9 cellular contexts compared by ENCODE assay signal in the genomic region with DNA sequence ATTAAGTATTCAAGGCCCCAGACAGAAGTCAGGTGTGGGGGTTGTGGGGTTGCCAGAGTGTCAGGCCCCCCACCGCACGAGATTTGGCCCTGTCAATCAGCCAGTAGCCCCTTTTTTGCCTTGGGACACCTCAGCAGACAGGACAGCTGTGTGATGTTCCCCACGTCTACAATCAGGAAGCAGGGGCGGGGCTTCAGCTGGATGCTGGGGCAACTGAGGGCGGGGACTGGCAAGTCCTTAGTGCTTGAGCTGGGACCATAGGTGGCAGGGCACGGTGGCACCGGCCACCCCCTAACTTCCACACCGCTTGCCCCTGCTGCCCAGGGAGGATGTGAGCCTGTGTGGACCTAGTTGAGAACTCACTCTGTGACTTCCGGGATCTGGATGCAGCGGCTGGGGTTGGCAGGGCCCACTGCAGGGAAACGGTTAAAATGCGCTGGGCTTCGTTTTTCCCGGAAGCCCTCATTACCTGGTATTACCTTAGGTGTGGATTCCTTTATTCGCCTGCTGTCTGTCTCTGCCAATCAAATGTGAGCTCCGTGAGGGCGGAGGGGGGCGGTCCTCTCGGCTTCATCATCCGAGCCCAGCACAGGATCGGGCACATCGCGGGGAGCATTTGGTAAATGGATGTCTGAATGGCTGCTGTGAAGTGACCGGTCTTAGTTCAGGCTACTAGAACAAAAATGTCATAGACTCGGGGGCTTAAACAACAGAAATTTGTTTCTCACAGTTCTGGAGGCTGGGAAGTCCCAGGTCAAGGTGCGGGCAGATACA. TPM values are rescaled to one million over a fixed set of nuclear protein-coding genes. Genes with fewer than 3 reads are reported as not detected.
DNase-seq lines count a peak whose midpoint lies in the region; ATAC-seq and TF ChIP-seq lines count a peak whose summit lies in the region.
"Had no signal": no experiment of that assay in that cellular context is flagged by ENCODE, and none has a peak within 500 bp of the region (broad histone marks: within the 10 kb centered on the region; RNA-seq: fewer than 3 reads in every experiment).

No MANE protein-coding gene starts in this region.

- peak overlapping the region; percentile 68 for H3K27ac Mint-ChIP-seq in central memory CD8-positive, alpha-beta T cell (ENCODE audit: low read depth)
- H3K27ac Mint-ChIP-seq in stimulated activated naive CD8-positive, alpha-beta T cell treated with anti-CD3 and anti-CD28 coated beads, Interleukin-15, amount 100 ng/mL, for 72 hours: no peak overlapping the region
- no peak overlapping the region for H3K27ac Mint-ChIP-seq in Calu3 (ENCODE audit: unreplicated experiment)
- H3K27ac Mint-ChIP-seq in CD14-positive monocyte: peak overlapping the region in 1 of 7 donors; percentile 41

- no peak for ATAC-seq in central memory CD8-positive, alpha-beta T cell (replicated peaks; ENCODE audit: extremely low read depth, poor library complexity, severe bottlenecking)
- peak; percentile 67 for ATAC-seq in stimulated activated naive CD8-positive, alpha-beta T cell treated with anti-CD3 and anti-CD28 coated beads, Interleukin-15, amount 100 ng/mL, for 72 hours

- no peaks in the 10 kb centered on the region for H3K9me3 Mint-ChIP-seq in central memory CD8-positive, alpha-beta T cell
- no peaks in the 10 kb centered on the region for H3K9me3 Mint-ChIP-seq in stimulated activated naive CD8-positive, alpha-beta T cell treated with anti-CD3 and anti-CD28 coated beads, Interleukin-15, amount 100 ng/mL, for 72 hours
- H3K9me3 Mint-ChIP-seq in Calu3 (ENCODE audit: low read depth, unreplicated experiment) (no peaks in the 10 kb centered on the region), CD14-positive monocyte (peaks cover 0 to 3% (median 3%) of the 10 kb centered on the region in 7 donors)
- H3K9me3 Mint-ChIP-seq: naive B cell had no signal

- no peaks in the 10 kb centered on the region for H3K4me1 Mint-ChIP-seq in central memory CD8-positive, alpha-beta T cell
- peaks cover 32% of the 10 kb centered on the region for H3K4me1 Mint-ChIP-seq in stimulated activated naive CD8-positive, alpha-beta T cell treated with anti-CD3 and anti-CD28 coated beads, Interleukin-15, amount 100 ng/mL, for 72 hours
- H3K4me1 Mint-ChIP-seq in Calu3 (ENCODE audit: low read depth, unreplicated experiment): no peaks in the 10 kb centered on the region
- H3K4me1 Mint-ChIP-seq in CD14-positive monocyte: peaks cover 6% of the 10 kb centered on the region

- intact Hi-C loops in Calu3 (cut with micrococcal nuclease; ENCODE audit: unreplicated experiment): no loop called here
- intact Hi-C loops in CD14-positive monocyte (cut with micrococcal nuclease): loop anchor here in 1 of 2 donors (10.0 kb wide), 1 partner anchor 461 kb away; no protein-coding TSS in a partner anchor

- no peaks in the 10 kb centered on the region for H3K27me3 Mint-ChIP-seq in central memory CD8-positive, alpha-beta T cell
- H3K27me3 Mint-ChIP-seq in stimulated activated naive CD8-positive, alpha-beta T cell treated with anti-CD3 and anti-CD28 coated beads, Interleukin-15, amount 100 ng/mL, for 72 hours: no peaks in the 10 kb centered on the region
- H3K27me3 Mint-ChIP-seq in Calu3 (ENCODE audit: unreplicated experiment): no peaks in the 10 kb centered on the region
- peaks cover 2 to 6% (median 3%) of the 10 kb centered on the region in 3 donors for H3K27me3 Mint-ChIP-seq in CD14-positive monocyte (ENCODE audit: low read depth in 3 of 3)
- H3K27me3 Mint-ChIP-seq: naive B cell had no signal

- DNase-seq in activated CD8-positive, alpha-beta memory T cell treated with anti-CD3 and anti-CD28 coated beads, Interleukin-2, amount 50 U/mL, for 48 hours: peak; percentile 71
- DNase-seq in activated CD8-positive, alpha-beta memory T cell treated with anti-CD3 and anti-CD28 coated beads for 24 hours: no peak
- peak; percentile 39 for DNase-seq in SK-N-DZ (ENCODE audit: low spot score)
- no peak for DNase-seq in central memory CD8-positive, alpha-beta T cell (ENCODE audit: low spot score in 2 of 2)
- peak; percentile 17 to 48 for DNase-seq in stimulated activated naive CD8-positive, alpha-beta T cell treated with anti-CD3 and anti-CD28 coated beads, Interleukin-15, amount 100 ng/mL, for 72 hours
- no peak for DNase-seq in Calu3
- no peak for DNase-seq in ureter (ENCODE audit: low spot score)
- DNase-seq in CD14-positive monocyte (ENCODE audit: low spot score): no peak

- no peak for TF ChIP-seq CTCF in Calu3 (IDR thresholded peaks at IDR 0.05; ENCODE audit: unreplicated experiment)
- no peak for TF ChIP-seq CTCF in CD14-positive monocyte (IDR thresholded peaks at IDR 0.05)

- CTCF ChIA-PET in Calu3 (lab: Charles Lee): interaction anchor here (1.0 kb wide), 1 partner anchor 29 kb away, joined by 3 read pairs; no protein-coding TSS in a partner anchor

- no TSS peak for BruUV-seq in Calu3 (replicated peaks; lab: Mats Ljungman, UMichigan)

- H3K4me3 Mint-ChIP-seq in central memory CD8-positive, alpha-beta T cell: no peak overlapping the region
- H3K4me3 Mint-ChIP-seq in stimulated activated naive CD8-positive, alpha-beta T cell treated with anti-CD3 and anti-CD28 coated beads, Interleukin-15, amount 100 ng/mL, for 72 hours: peak overlapping the region in 1 of 2 donors; percentile 70
- H3K4me3 Mint-ChIP-seq in Calu3 (ENCODE audit: low read depth, unreplicated experiment): no peak overlapping the region
- H3K4me3 Mint-ChIP-seq in CD14-positive monocyte: no peak overlapping the region

- H3K36me3 Mint-ChIP-seq in central memory CD8-positive, alpha-beta T cell (ENCODE audit: insufficient read depth): peaks cover 2% of the 10 kb centered on the region
- peaks cover 5% of the 10 kb centered on the region for H3K36me3 Mint-ChIP-seq in Calu3 (ENCODE audit: insufficient read depth, unreplicated experiment)
- H3K36me3 Mint-ChIP-seq in CD14-positive monocyte: no peaks in the 10 kb centered on the region
- H3K36me3 Mint-ChIP-seq: naive B cell had no signal

RNA-seq across cellular contexts. Expression of a gene that starts 7.5 kb away (rescaled TPM):
- 104 and 110 TPM in 2 replicates for polyA plus RNA-seq in SK-N-DZ (2014; cell fraction: cytosol; rRNA removed)
- 280 and 394 TPM in 2 replicates for polyA plus RNA-seq in SK-N-DZ (2014; cell fraction: nucleus; rRNA removed)
- total RNA-seq in Calu3 (2022) (43.7 and 48.4 TPM in 2 replicates), ureter (60.7 TPM)
- 10 to 100 TPM; 21.3 to 24.4 TPM for polyA plus RNA-seq in CD14-positive monocyte

RNA-seq across cellular contexts. Expression of a gene that starts 38.5 kb away (rescaled TPM):
- 0.66 TPM in 2 replicates for polyA plus RNA-seq in SK-N-DZ (2014; cell fraction: cytosol; rRNA removed)
- polyA plus RNA-seq in SK-N-DZ (2014; cell fraction: nucleus; rRNA removed): 6.4 and 8.0 TPM in 2 replicates
- total RNA-seq in Calu3 (2022) (2.6 and 3.1 TPM in 2 replicates), ureter (3.0 TPM)
- polyA plus RNA-seq in CD14-positive monocyte: not detected

RNA-seq across cellular contexts. Expression of a gene that starts 44.8 kb away (rescaled TPM):
- polyA plus RNA-seq in SK-N-DZ (2014; cell fraction: cytosol; rRNA removed): 0.03 TPM in 1 of 2 replicates, not detected in the other
- polyA plus RNA-seq in SK-N-DZ (2014; cell fraction: nucleus; rRNA removed): not detected in 2 replicates
- total RNA-seq in Calu3 (2022) (not detected in 2 replicates), ureter (not detected)
- polyA plus RNA-seq in CD14-positive monocyte: under 1 TPM; 0.06 to 0.21 TPM

Comparison
In these comparisons a context has a peak if more than half of its experiments do, and no peak if none do; other contexts are left out.
1. DNase-seq: peak in activated CD8-positive, alpha-beta memory T cell treated with anti-CD3 and anti-CD28 coated beads, Interleukin-2, amount 50 U/mL, for 48 hours (single experiment), SK-N-DZ (single experiment) and stimulated activated naive CD8-positive, alpha-beta T cell treated with anti-CD3 and anti-CD28 coated beads, Interleukin-15, amount 100 ng/mL, for 72 hours (2 of 2); none in activated CD8-positive, alpha-beta memory T cell treated with anti-CD3 and anti-CD28 coated beads for 24 hours (single experiment), central memory CD8-positive, alpha-beta T cell (0 of 2), Calu3 (single experiment), ureter (single experiment) and CD14-positive monocyte (single experiment).